20 cellular contexts compared by ENCODE assay signal in the genomic region with DNA sequence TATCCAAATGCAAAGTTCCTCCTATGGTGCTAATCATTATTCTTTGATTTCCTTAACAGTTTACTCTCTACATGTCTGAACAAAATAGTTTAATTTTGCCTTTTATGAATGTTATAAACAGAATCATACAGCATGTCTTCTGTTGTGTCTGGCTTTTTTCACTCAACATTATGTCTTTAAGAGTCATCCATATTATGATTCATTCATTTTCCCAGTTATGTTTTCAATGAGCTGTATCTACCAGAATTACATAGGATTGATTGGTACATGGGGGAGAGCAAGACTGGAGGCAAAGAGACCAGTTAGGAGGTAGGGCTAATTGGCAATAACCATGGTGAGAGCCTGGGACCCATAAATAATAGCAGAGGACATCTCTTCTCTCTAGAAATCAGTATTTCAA. TPM values are rescaled to one million over a fixed set of nuclear protein-coding genes. Genes with fewer than 3 reads are reported as not detected.
DNase-seq lines count a peak whose midpoint lies in the region; ATAC-seq and TF ChIP-seq lines count a peak whose summit lies in the region.
"Had no signal": no experiment of that assay in that cellular context is flagged by ENCODE, and none has a peak within 500 bp of the region (broad histone marks: within the 10 kb centered on the region; RNA-seq: fewer than 3 reads in every experiment).

No MANE protein-coding gene starts in this region.

- ATAC-seq in PC-3 (no peak), HG03135 (IDR thresholded peaks at IDR 0.05; ENCODE audit: unreplicated experiment) (no peak)
- ATAC-seq: T-helper 17 cell had no signal

- no peaks in the 10 kb centered on the region for H3K27me3 Mint-ChIP-seq in Calu3 (ENCODE audit: unreplicated experiment)
- no peaks in the 10 kb centered on the region for H3K27me3 Mint-ChIP-seq in dendritic cell treated with granulocyte-macrophage colony-stimulating factor and Interleukin-4, amounts not matched to agents 40 ng/mL and 50 ng/mL, for 4 days
- H3K27me3 Mint-ChIP-seq: CD4-positive, alpha-beta memory T cell; T-helper 17 cell had no signal

- H3K4me1 ChIP-seq in PC-3 (ENCODE audit: insufficient read depth, low read length) (peaks cover 50% of the 10 kb centered on the region), osteoblast (ENCODE audit: insufficient read depth, low read length) (peaks cover 20% of the 10 kb centered on the region)

- peaks cover 54% of the 10 kb centered on the region for H3K4me1 Mint-ChIP-seq in Calu3 (ENCODE audit: low read depth, unreplicated experiment)
- H3K4me1 Mint-ChIP-seq in dendritic cell treated with granulocyte-macrophage colony-stimulating factor and Interleukin-4, amounts not matched to agents 40 ng/mL and 50 ng/mL, for 4 days (ENCODE audit: low read depth), result peaks cover 21% of the 10 kb centered on the region

- no TSS peak for BruUV-seq in Calu3 (replicated peaks; lab: Mats Ljungman, UMichigan)
- BruUV-seq in PC-3 (replicated peaks; lab: Mats Ljungman, UMichigan), result no TSS peak

- no peaks in the 10 kb centered on the region for H3K9me3 Mint-ChIP-seq in Calu3 (ENCODE audit: low read depth, unreplicated experiment)
- peaks cover 8% of the 10 kb centered on the region for H3K9me3 Mint-ChIP-seq in dendritic cell treated with granulocyte-macrophage colony-stimulating factor and Interleukin-4, amounts not matched to agents 40 ng/mL and 50 ng/mL, for 4 days

- H3K9me3 ChIP-seq in PC-3 (ENCODE audit: low read length) (no peaks in the 10 kb centered on the region), osteoblast (ENCODE audit: low read depth, low read length) (no peaks in the 10 kb centered on the region)

- peaks cover 10% of the 10 kb centered on the region for H3K36me3 Mint-ChIP-seq in Calu3 (ENCODE audit: insufficient read depth, unreplicated experiment)
- no peaks in the 10 kb centered on the region for H3K36me3 Mint-ChIP-seq in dendritic cell treated with granulocyte-macrophage colony-stimulating factor and Interleukin-4, amounts not matched to agents 40 ng/mL and 50 ng/mL, for 4 days (ENCODE audit: low read depth)
- H3K36me3 Mint-ChIP-seq: CD4-positive, alpha-beta memory T cell had no signal

- CTCF ChIA-PET in Calu3 (lab: Charles Lee), result interaction anchor here (0.7 to 1.5 kb wide), 2 partner anchors 14 to 16 kb away, joined by 4 to 5 read pairs; no protein-coding TSS in a partner anchor
- CTCF ChIA-PET in PC-3 (lab: Charles Lee), result no interaction called here

- no peaks in the 10 kb centered on the region for H4K20me1 ChIP-seq in PC-3 (ENCODE audit: low read length)
- H4K20me1 ChIP-seq in osteoblast (ENCODE audit: insufficient read depth, low read length), result no peaks in the 10 kb centered on the region

- H3K27me3 ChIP-seq in PC-3 (ENCODE audit: low read length), result no peaks in the 10 kb centered on the region
- H3K27me3 ChIP-seq in osteoblast (ENCODE audit: insufficient read depth, low read length), result no peaks in the 10 kb centered on the region
- H3K27me3 ChIP-seq: cardiac muscle cell had no signal

- POLR2A ChIA-PET in PC-3 (lab: Charles Lee; ENCODE audit: unreplicated experiment), result interaction anchor here (1.9 kb wide), 1 partner anchor 16 kb away, joined by 20 read pairs; no protein-coding TSS in a partner anchor

- TF ChIP-seq CTCF in Calu3 (IDR thresholded peaks at IDR 0.05; ENCODE audit: unreplicated experiment) (no peak), PC-3 (conservative IDR thresholded peaks at IDR 0.05; ENCODE audit: low read depth, low read length) (no peak), osteoblast (IDR thresholded peaks at IDR 0.05; ENCODE audit: extremely low read depth, low read depth, low read length) (no peak)

- DNase-seq in Calu3, result no peak
- peak; percentile 37 for DNase-seq in PC-3
- peak; percentile 73 for DNase-seq in osteoblast (ENCODE audit: insufficient read length, low spot score, missing footprints)
- DNase-seq in germinal center (ENCODE audit: low spot score), result no peak
- no peak for DNase-seq in NCI-H2081 (lab: John Stamatoyannopoulos, UW)
- no peak for DNase-seq in central memory CD4-positive, alpha-beta T cell
- DNase-seq: activated CD8-positive, alpha-beta memory T cell treated with anti-CD3 and anti-CD28 coated beads, Interleukin-2, amount 50 U/mL, for 4 hours; activated effector memory CD4-positive, alpha-beta T cell treated with anti-CD3 and anti-CD28 coated beads, Interleukin-2, amount 50 U/mL, for 16 hours; CD4-positive, alpha-beta memory T cell; DMS53; glutamatergic neuron; NCI-H146; NCI-H82; OCI-M1; SIG-M5; T-helper 17 cell had no signal

- H3K36me3 ChIP-seq in PC-3 (ENCODE audit: low read depth, low read length) (no peaks in the 10 kb centered on the region), osteoblast (ENCODE audit: insufficient read depth, low read length) (no peaks in the 10 kb centered on the region)
- H3K36me3 ChIP-seq: cardiac muscle cell had no signal

- H3K4me3 ChIP-seq in PC-3 (ENCODE audit: low read length), result no peak overlapping the region
- H3K4me3 ChIP-seq in osteoblast (ENCODE audit: insufficient read depth, low read length), result no peak overlapping the region
- H3K4me3 ChIP-seq: cardiac muscle cell, GM12878 had no signal

- H2AFZ ChIP-seq in PC-3 (ENCODE audit: low read length), result no peak overlapping the region
- H2AFZ ChIP-seq in osteoblast (ENCODE audit: low read length), result peak overlapping the region; percentile 51

- H3K79me2 ChIP-seq in PC-3 (ENCODE audit: low read length), result no peaks in the 10 kb centered on the region
- no peaks in the 10 kb centered on the region for H3K79me2 ChIP-seq in osteoblast (ENCODE audit: insufficient read depth, low read length)

- intact Hi-C loops in Calu3 (cut with micrococcal nuclease; ENCODE audit: unreplicated experiment) (no loop called here), PC-3 (cut with micrococcal nuclease) (loop anchor here (10.0 kb wide), 1 partner anchor 271 kb away; no protein-coding TSS in a partner anchor)
- intact Hi-C loops in dendritic cell treated with granulocyte-macrophage colony-stimulating factor and Interleukin-4, amounts not matched to agents 40 ng/mL and 50 ng/mL, for 4 days (cut with micrococcal nuclease), result loop anchor here (1.0 kb wide), 1 partner anchor 15 kb away; no protein-coding TSS in a partner anchor

- H3F3A ChIP-seq in PC-3 (ENCODE audit: low read length, unreplicated experiment), result no peaks in the 10 kb centered on the region

- peak overlapping the region; percentile 74 for H3K4me2 ChIP-seq in PC-3 (ENCODE audit: low read length)
- H3K4me2 ChIP-seq in osteoblast (ENCODE audit: insufficient read depth, low read length), result peak overlapping the region; percentile 3

- H3K9ac ChIP-seq in PC-3 (ENCODE audit: low read length), result peak overlapping the region; percentile 43

- peak overlapping the region; percentile 8 for H3K27ac Mint-ChIP-seq in Calu3 (ENCODE audit: unreplicated experiment)
- peak overlapping the region; percentile 72 for H3K27ac Mint-ChIP-seq in dendritic cell treated with granulocyte-macrophage colony-stimulating factor and Interleukin-4, amounts not matched to agents 40 ng/mL and 50 ng/mL, for 4 days
- H3K27ac Mint-ChIP-seq: T-helper 17 cell had no signal

- peak overlapping the region; percentile 80 for H3K27ac ChIP-seq in PC-3 (ENCODE audit: low read length)
- H3K27ac ChIP-seq in osteoblast (ENCODE audit: low read depth, low read length), result peak overlapping the region; percentile 42
- H3K27ac ChIP-seq: cardiac muscle cell had no signal

- no peak overlapping the region for H3K4me3 Mint-ChIP-seq in Calu3 (ENCODE audit: low read depth, unreplicated experiment)
- no peak overlapping the region for H3K4me3 Mint-ChIP-seq in dendritic cell treated with granulocyte-macrophage colony-stimulating factor and Interleukin-4, amounts not matched to agents 40 ng/mL and 50 ng/mL, for 4 days
- H3K4me3 Mint-ChIP-seq: CD4-positive, alpha-beta memory T cell; T-helper 17 cell had no signal

- no peaks in the 10 kb centered on the region for H3K9me2 ChIP-seq in PC-3 (replicated peaks; ENCODE audit: low read length)

RNA-seq across cellular contexts. Expression of a gene that starts 16.6 kb away (rescaled TPM):
- 65.7 and 84.7 TPM in 2 replicates for total RNA-seq in Calu3 (2022)
- total RNA-seq in PC-3 (2014; rRNA removed), result 37.8 and 41.4 TPM in 2 replicates
- total RNA-seq in osteoblast, result 20.3 and 22.4 TPM in 2 replicates

Comparison
In these comparisons a context has a peak if more than half of its experiments do, and no peak if none do; other contexts are left out.
1. DNase-seq: peak in PC-3 (single experiment) and osteoblast (single experiment); none in Calu3 (single experiment), germinal center (single experiment), NCI-H2081 (0 of 2) and central memory CD4-positive, alpha-beta T cell (single experiment).